In the genomic region with DNA sequence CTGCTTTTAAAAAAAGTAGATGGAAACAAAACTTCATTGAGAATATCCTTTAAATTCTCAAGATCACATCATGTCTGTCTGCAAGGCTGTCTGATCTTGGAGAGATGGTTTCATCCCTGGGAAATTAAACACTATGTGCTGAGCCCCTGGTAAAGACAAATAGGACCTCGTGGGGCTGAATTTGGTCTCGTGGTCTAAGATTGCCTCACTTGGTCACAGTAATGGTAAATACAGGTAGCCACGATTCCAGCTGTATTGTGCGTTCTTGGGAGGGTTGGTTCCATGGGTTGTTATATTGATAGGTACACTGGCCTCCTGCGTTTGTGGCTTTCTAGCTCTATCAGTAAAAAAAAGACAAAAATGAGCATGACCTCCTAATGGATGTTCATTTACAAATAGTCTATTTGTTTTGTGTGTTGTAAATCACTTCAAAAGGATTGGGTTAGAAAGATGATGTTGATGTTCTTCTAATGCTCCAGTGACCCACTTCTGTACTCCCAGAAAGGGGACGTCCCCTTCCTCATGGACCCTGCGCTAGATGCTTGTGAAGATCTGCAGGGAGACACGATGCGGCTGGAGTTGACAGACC, we compare ENCODE assay signal across 8 cellular contexts. TPM values are rescaled to one million over a fixed set of nuclear protein-coding genes. Genes with fewer than 3 reads are reported as not detected.
DNase-seq lines count a peak whose midpoint lies in the region; ATAC-seq and TF ChIP-seq lines count a peak whose summit lies in the region.

No MANE protein-coding gene starts in this region.

- intact Hi-C loops in activated T-helper 1 cell treated with anti-CD3 and anti-CD28 coated beads, Interleukin-12 subunit alpha, Interleukin-12 subunit beta, Interleukin-2, Interleukin-4 antibody, amounts not matched to agents 30 ng/mL and 10 ng/mL and 1 ng/mL, durations not matched to agents 14 hours and 24 hours and 36 hours (cut with micrococcal nuclease), result loop anchor here (10.0 kb wide), 1 partner anchor 230 kb away; no protein-coding TSS in a partner anchor
- intact Hi-C loops in posterior cingulate gyrus (cut with DNase I), result loop anchor here (10.0 kb wide), 1 partner anchor 200 kb away; no protein-coding TSS in a partner anchor

- H3K4me3 Mint-ChIP-seq in activated T-cell treated with anti-CD3 and anti-CD28 coated beads, Interleukin-2, amount 50 U/mL, for 4 hours, result peak overlapping the region; percentile 97
- peak overlapping the region; percentile 93 for H3K4me3 Mint-ChIP-seq in activated T-helper 1 cell treated with anti-CD3 and anti-CD28 coated beads, Interleukin-12 subunit alpha, Interleukin-12 subunit beta, Interleukin-2, Interleukin-4 antibody, amounts not matched to agents 30 ng/mL and 10 ng/mL and 1 ng/mL, durations not matched to agents 14 hours and 24 hours and 36 hours
- peak overlapping the region; percentile 85 to 94 (median 91) for H3K4me3 Mint-ChIP-seq in immature natural killer cell

- H3K27ac ChIP-seq in suprapubic skin, result peak overlapping the region; percentile 99

- no peak for ATAC-seq in activated T-cell treated with anti-CD3 and anti-CD28 coated beads, Interleukin-2, amount 50 U/mL, for 4 hours

- peaks cover 5% of the 10 kb centered on the region for H3K36me3 ChIP-seq in suprapubic skin

- TF ChIP-seq POLR2A in suprapubic skin (IDR thresholded peaks at IDR 0.05), result no peak

- H3K4me3 ChIP-seq in suprapubic skin, result peak overlapping the region; percentile 83

- TF ChIP-seq CTCF in suprapubic skin (IDR thresholded peaks at IDR 0.05), result no peak

- peaks cover 70% of the 10 kb centered on the region for H3K4me1 ChIP-seq in suprapubic skin

- H3K27ac Mint-ChIP-seq in activated T-helper 1 cell treated with anti-CD3 and anti-CD28 coated beads, Interleukin-12 subunit alpha, Interleukin-12 subunit beta, Interleukin-2, Interleukin-4 antibody, amounts not matched to agents 30 ng/mL and 10 ng/mL and 1 ng/mL, durations not matched to agents 14 hours and 24 hours and 36 hours, result peak overlapping the region; percentile 1
- peak overlapping the region in 5 of 6 donors; percentile 64 to 93 (median 91) for H3K27ac Mint-ChIP-seq in immature natural killer cell

- H3K4me1 Mint-ChIP-seq in activated T-cell treated with anti-CD3 and anti-CD28 coated beads, Interleukin-2, amount 50 U/mL, for 4 hours (ENCODE audit: low read depth), result peaks cover 61% of the 10 kb centered on the region
- peaks cover 39% of the 10 kb centered on the region for H3K4me1 Mint-ChIP-seq in activated T-helper 1 cell treated with anti-CD3 and anti-CD28 coated beads, Interleukin-12 subunit alpha, Interleukin-12 subunit beta, Interleukin-2, Interleukin-4 antibody, amounts not matched to agents 30 ng/mL and 10 ng/mL and 1 ng/mL, durations not matched to agents 14 hours and 24 hours and 36 hours (ENCODE audit: low read depth)
- H3K4me1 Mint-ChIP-seq in immature natural killer cell, result peaks cover 53 to 73% of the 10 kb centered on the region in 2 donors

- H3K9me3 ChIP-seq in suprapubic skin, result no peaks in the 10 kb centered on the region

- peaks cover 18% of the 10 kb centered on the region for H3K36me3 Mint-ChIP-seq in activated T-cell treated with anti-CD3 and anti-CD28 coated beads, Interleukin-2, amount 50 U/mL, for 4 hours (ENCODE audit: insufficient read depth)
- H3K36me3 Mint-ChIP-seq in activated T-helper 1 cell treated with anti-CD3 and anti-CD28 coated beads, Interleukin-12 subunit alpha, Interleukin-12 subunit beta, Interleukin-2, Interleukin-4 antibody, amounts not matched to agents 30 ng/mL and 10 ng/mL and 1 ng/mL, durations not matched to agents 14 hours and 24 hours and 36 hours (ENCODE audit: low read depth), result peaks cover 24% of the 10 kb centered on the region
- H3K36me3 Mint-ChIP-seq in immature natural killer cell, result peaks cover 0 to 3% (median 0%) of the 10 kb centered on the region in 3 donors

- DNase-seq in activated T-cell treated with anti-CD3 and anti-CD28 coated beads, Interleukin-2, amount 50 U/mL, for 4 hours, result no peak
- DNase-seq in activated T-cell treated with anti-CD3 and anti-CD28 coated beads, Interleukin-2, amount 50 U/mL, for 48 hours, result no peak
- DNase-seq in activated T-helper 1 cell treated with anti-CD3 and anti-CD28 coated beads, Interleukin-12 subunit alpha, Interleukin-12 subunit beta, Interleukin-2, Interleukin-4 antibody, amounts not matched to agents 30 ng/mL and 10 ng/mL and 1 ng/mL, durations not matched to agents 14 hours and 24 hours and 36 hours (ENCODE audit: low spot score), result no peak
- DNase-seq in immature natural killer cell (no peak), suprapubic skin (ENCODE audit: low spot score in 2 of 2) (peak in 1 of 2 donors; percentile 30), OCI-M1 (lab: John Stamatoyannopoulos, UW) (no peak), posterior cingulate gyrus (no peak), AG20443 (ENCODE audit: low spot score) (no peak)

- 76% methylated on average over 9 of the region's 9 CpGs for WGBS in suprapubic skin

- TF ChIP-seq EP300 in suprapubic skin (IDR thresholded peaks at IDR 0.05), result no peak

- no peaks in the 10 kb centered on the region for H3K27me3 ChIP-seq in suprapubic skin

- no peaks in the 10 kb centered on the region for H3K27me3 Mint-ChIP-seq in activated T-cell treated with anti-CD3 and anti-CD28 coated beads, Interleukin-2, amount 50 U/mL, for 4 hours (ENCODE audit: low read depth)
- no peaks in the 10 kb centered on the region for H3K27me3 Mint-ChIP-seq in activated T-helper 1 cell treated with anti-CD3 and anti-CD28 coated beads, Interleukin-12 subunit alpha, Interleukin-12 subunit beta, Interleukin-2, Interleukin-4 antibody, amounts not matched to agents 30 ng/mL and 10 ng/mL and 1 ng/mL, durations not matched to agents 14 hours and 24 hours and 36 hours (ENCODE audit: insufficient read depth)
- peaks cover 0 to 13% (median 4%) of the 10 kb centered on the region in 3 donors for H3K27me3 Mint-ChIP-seq in immature natural killer cell (ENCODE audit: low read depth in 3 of 3)

- H3K9me3 Mint-ChIP-seq in activated T-cell treated with anti-CD3 and anti-CD28 coated beads, Interleukin-2, amount 50 U/mL, for 4 hours, result no peaks in the 10 kb centered on the region
- H3K9me3 Mint-ChIP-seq in activated T-helper 1 cell treated with anti-CD3 and anti-CD28 coated beads, Interleukin-12 subunit alpha, Interleukin-12 subunit beta, Interleukin-2, Interleukin-4 antibody, amounts not matched to agents 30 ng/mL and 10 ng/mL and 1 ng/mL, durations not matched to agents 14 hours and 24 hours and 36 hours, result no peaks in the 10 kb centered on the region
- no peaks in the 10 kb centered on the region for H3K9me3 Mint-ChIP-seq in immature natural killer cell

RNA-seq across cellular contexts. Expression of a gene that starts 1.7 kb away (rescaled TPM):
- 10 to 100 TPM; 28.8 to 32.2 (median 28.8) TPM for total RNA-seq in activated T-cell treated with anti-CD3 and anti-CD28 coated beads, Interleukin-2, amount 50 U/mL, for 4 hours
- total RNA-seq in activated T-helper 1 cell treated with anti-CD3 and anti-CD28 coated beads, Interleukin-12 subunit alpha, Interleukin-12 subunit beta, Interleukin-2, Interleukin-4 antibody, amounts not matched to agents 30 ng/mL and 10 ng/mL and 1 ng/mL, durations not matched to agents 14 hours and 24 hours and 36 hours, result 30.4 and 31.3 TPM in 2 replicates
- polyA plus RNA-seq in immature natural killer cell, result 10 to 100 TPM in 2 of 3 donors, 1 to 10 TPM in 1; 7.4 to 14.8 (median 12.3) TPM
- 10 to 100 TPM; 37.7 to 63.0 (median 45.2) TPM for total RNA-seq in suprapubic skin
